In the genomic region with DNA sequence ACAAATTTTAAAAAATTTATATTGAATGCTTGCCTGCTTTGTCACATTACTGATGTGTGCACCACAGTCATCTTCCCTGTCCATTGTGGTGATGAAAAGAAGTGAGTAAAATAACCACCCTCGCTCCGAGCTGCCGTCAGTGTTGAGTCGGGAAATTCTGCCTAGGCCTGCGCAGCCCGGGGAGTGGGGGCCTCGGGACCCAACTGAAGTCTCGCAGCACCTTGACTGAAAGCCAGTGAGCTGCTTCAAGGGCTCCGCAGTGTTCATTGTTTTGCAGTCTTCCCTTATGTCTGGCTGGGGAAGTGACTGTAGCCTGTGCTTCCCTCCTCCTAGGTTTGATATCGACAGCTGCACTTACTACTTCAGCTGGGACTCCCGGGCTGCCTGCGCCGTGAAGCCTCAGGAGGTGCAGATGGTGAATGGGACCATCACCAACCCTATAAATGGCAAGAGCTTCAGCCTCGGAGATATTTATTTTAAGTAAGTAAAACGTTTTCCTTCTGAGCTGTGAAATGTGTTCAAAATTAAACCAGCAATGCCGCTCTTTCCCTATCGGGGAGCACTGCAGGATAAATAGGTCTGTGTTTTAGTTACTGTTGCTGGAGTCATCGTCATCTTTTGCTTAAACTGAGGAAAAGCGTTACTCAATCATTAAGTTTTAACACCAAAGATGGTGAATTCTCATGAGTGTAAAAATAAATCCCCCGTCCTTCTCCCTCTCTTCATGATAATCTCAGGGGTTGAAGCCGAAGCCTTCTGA, we compare ENCODE assay signal across 17 cellular contexts. TPM values are rescaled to one million over a fixed set of nuclear protein-coding genes. Genes with fewer than 3 reads are reported as not detected.
A peak's percentile ranks its signal among the peaks of the same experiment; 100 is the strongest.
DNase-seq lines count a peak whose midpoint lies in the region; ATAC-seq and TF ChIP-seq lines count a peak whose summit lies in the region.
"Had no signal": no experiment of that assay in that cellular context is flagged by ENCODE, and none has a peak within 500 bp of the region (broad histone marks: within the 10 kb centered on the region; RNA-seq: fewer than 3 reads in every experiment).

No MANE protein-coding gene starts in this region.

- no peaks in the 10 kb centered on the region for H3K9me3 Mint-ChIP-seq in stimulated activated naive B cell treated with anti-CD40 and anti-IgM and Interleukin-4, amounts not matched to agents 10 μg/mL and 1 μg/mL and 100 μg/mL, for 72 hours
- H3K9me3 Mint-ChIP-seq: activated B cell treated with CpG ODN at 0.5 μM for 24 hours; activated CD8-positive, alpha-beta T cell treated with anti-CD3 and anti-CD28 coated beads for 36 hours; activated naive CD4-positive, alpha-beta T cell treated with anti-CD3 and anti-CD28 coated beads, Interleukin-2, amount 50 U/mL, for 72 hours; activated T-helper 1 cell treated with anti-CD3 and anti-CD28 coated beads, Interleukin-12 subunit alpha, Interleukin-12 subunit beta, Interleukin-2, Interleukin-4 antibody, amounts not matched to agents 30 ng/mL and 10 ng/mL and 1 ng/mL, durations not matched to agents 14 hours and 24 hours and 36 hours; natural killer cell had no signal

- H3K4me3 Mint-ChIP-seq in stimulated activated naive B cell treated with anti-CD40 and anti-IgM and Interleukin-4, amounts not matched to agents 10 μg/mL and 1 μg/mL and 100 μg/mL, for 72 hours, result no peak overlapping the region
- H3K4me3 Mint-ChIP-seq: activated B cell treated with CpG ODN at 0.5 μM for 24 hours; activated CD8-positive, alpha-beta T cell treated with anti-CD3 and anti-CD28 coated beads for 36 hours; activated T-helper 1 cell treated with anti-CD3 and anti-CD28 coated beads, Interleukin-12 subunit alpha, Interleukin-12 subunit beta, Interleukin-2, Interleukin-4 antibody, amounts not matched to agents 30 ng/mL and 10 ng/mL and 1 ng/mL, durations not matched to agents 14 hours and 24 hours and 36 hours; natural killer cell; T-helper 17 cell had no signal

- H3K27me3 Mint-ChIP-seq in stimulated activated naive B cell treated with anti-CD40 and anti-IgM and Interleukin-4, amounts not matched to agents 10 μg/mL and 1 μg/mL and 100 μg/mL, for 72 hours, result no peaks in the 10 kb centered on the region
- H3K27me3 Mint-ChIP-seq: activated B cell treated with CpG ODN at 0.5 μM for 24 hours; activated CD8-positive, alpha-beta T cell treated with anti-CD3 and anti-CD28 coated beads for 36 hours; T-helper 17 cell had no signal

- peak overlapping the region; percentile 47 for H3K27ac Mint-ChIP-seq in stimulated activated naive B cell treated with anti-CD40 and anti-IgM and Interleukin-4, amounts not matched to agents 10 μg/mL and 1 μg/mL and 100 μg/mL, for 72 hours
- H3K27ac Mint-ChIP-seq: activated B cell treated with CpG ODN at 0.5 μM for 24 hours; activated CD8-positive, alpha-beta T cell treated with anti-CD3 and anti-CD28 coated beads for 36 hours; activated T-helper 1 cell treated with anti-CD3 and anti-CD28 coated beads, Interleukin-12 subunit alpha, Interleukin-12 subunit beta, Interleukin-2, Interleukin-4 antibody, amounts not matched to agents 30 ng/mL and 10 ng/mL and 1 ng/mL, durations not matched to agents 14 hours and 24 hours and 36 hours; T-helper 17 cell had no signal

- peak; percentile 36 for TF ChIP-seq CTCF in VCaP (conservative IDR thresholded peaks at IDR 0.05)

- H3K27ac ChIP-seq in VCaP, result no peak overlapping the region
- H3K27ac ChIP-seq: body of pancreas, suprapubic skin had no signal

- H3K36me3 Mint-ChIP-seq in stimulated activated naive B cell treated with anti-CD40 and anti-IgM and Interleukin-4, amounts not matched to agents 10 μg/mL and 1 μg/mL and 100 μg/mL, for 72 hours, result peaks cover 63 to 71% of the 10 kb centered on the region in 2 donors

- no peak for ATAC-seq in stimulated activated naive B cell treated with anti-CD40 and anti-IgM and Interleukin-4, amounts not matched to agents 10 μg/mL and 1 μg/mL and 100 μg/mL, for 72 hours (replicated peaks)
- ATAC-seq: activated CD8-positive, alpha-beta T cell treated with anti-CD3 and anti-CD28 coated beads for 36 hours; activated naive CD4-positive, alpha-beta T cell treated with anti-CD3 and anti-CD28 coated beads, Interleukin-2, amount 50 U/mL, for 72 hours; natural killer cell; T-helper 17 cell had no signal

- peak; percentile 42 for DNase-seq in Ammon's horn (ENCODE audit: low spot score)
- peak; percentile 51 for DNase-seq in myocyte (ENCODE audit: low read depth)
- DNase-seq in stimulated activated naive B cell treated with anti-CD40 and anti-IgM and Interleukin-4, amounts not matched to agents 10 μg/mL and 1 μg/mL and 100 μg/mL, for 72 hours, result no peak
- no peak for DNase-seq in Kasumi-1 (lab: John Stamatoyannopoulos, UW)
- DNase-seq in HUDEP-2 (lab: John Stamatoyannopoulos, UW; ENCODE audit: unreplicated experiment in 76 of 76), result no peak
- DNase-seq in NCI-H526 (lab: John Stamatoyannopoulos, UW), result no peak
- DNase-seq in NCI-H146 treated with DMSO at 0.1 percent for 48 hours (lab: John Stamatoyannopoulos, UW; ENCODE audit: unreplicated experiment), result no peak
- DNase-seq: activated B cell treated with CpG ODN at 0.5 μM for 24 hours; activated CD8-positive, alpha-beta T cell treated with anti-CD3 and anti-CD28 coated beads for 36 hours; natural killer cell; T-helper 17 cell had no signal

- peaks cover 3 to 13% of the 10 kb centered on the region in 2 donors for H3K4me1 Mint-ChIP-seq in stimulated activated naive B cell treated with anti-CD40 and anti-IgM and Interleukin-4, amounts not matched to agents 10 μg/mL and 1 μg/mL and 100 μg/mL, for 72 hours
- H3K4me1 Mint-ChIP-seq: activated B cell treated with CpG ODN at 0.5 μM for 24 hours had no signal

RNA-seq across cellular contexts. Expression of a gene that starts 32.7 kb away (rescaled TPM):
- total RNA-seq in myocyte, result 0.19 and 0.31 TPM in 2 replicates
- polyA plus RNA-seq in myocyte (2012), result 0.77 TPM
- total RNA-seq: G401 had no signal

Comparison
In these comparisons a context has a peak if more than half of its experiments do, and no peak if none do; other contexts are left out.
1. DNase-seq: peak in Ammon's horn (single experiment) and myocyte (single experiment); none in stimulated activated naive B cell treated with anti-CD40 and anti-IgM and Interleukin-4, amounts not matched to agents 10 μg/mL and 1 μg/mL and 100 μg/mL, for 72 hours (single experiment), Kasumi-1 (0 of 2), HUDEP-2 (0 of 76), NCI-H526 (0 of 2) and NCI-H146 treated with DMSO at 0.1 percent for 48 hours (single experiment).